21 cellular contexts compared by ENCODE assay signal in the genomic region with DNA sequence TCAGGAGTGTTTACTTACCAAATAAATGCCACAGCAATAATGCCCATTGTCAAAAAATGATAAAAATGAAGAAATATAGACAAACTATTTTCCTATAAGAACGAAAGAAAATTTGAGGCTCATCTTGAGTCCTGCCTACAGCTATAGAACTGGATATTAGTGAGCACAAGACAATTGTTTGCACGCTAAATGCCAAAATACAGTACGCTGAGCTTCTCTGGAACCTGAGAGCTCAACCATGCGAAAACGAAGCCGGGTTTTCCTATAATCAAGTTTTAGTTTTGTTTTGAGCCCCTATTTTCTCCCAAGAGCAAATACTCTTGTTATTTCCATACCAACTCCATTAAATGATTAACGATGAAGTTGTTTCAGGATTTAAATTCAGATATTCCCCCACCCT. TPM values are rescaled to one million over a fixed set of nuclear protein-coding genes. Genes with fewer than 3 reads are reported as not detected.
DNase-seq lines count a peak whose midpoint lies in the region; ATAC-seq, FAIRE-seq and TF ChIP-seq lines count a peak whose summit lies in the region.
"Had no signal": no experiment of that assay in that cellular context is flagged by ENCODE, and none has a peak within 500 bp of the region (broad histone marks: within the 10 kb centered on the region; RNA-seq: fewer than 3 reads in every experiment).

No MANE protein-coding gene starts in this region.

- no peak for TF ChIP-seq POLR2A in K562 (conservative IDR thresholded peaks at IDR 0.05)

- no peak for TF ChIP-seq RAD21 in K562 (CRISPR knock-in tag; conservative IDR thresholded peaks at IDR 0.05 in 1 of 2, IDR thresholded peaks at IDR 0.05 in 1 of 2)

- no peak overlapping the region for H3K27ac ChIP-seq in K562 (ENCODE audit: extremely low read depth, low read depth, low read length)
- H3K27ac ChIP-seq in upper lobe of right lung = no peak overlapping the region
- H3K27ac ChIP-seq: A549, BLaER1, C4-2B had no signal

- ATAC-seq in K562 (no peak), upper lobe of right lung (no peak), GM21529 (IDR thresholded peaks at IDR 0.05; ENCODE audit: unreplicated experiment) (no peak)
- ATAC-seq: A549; CD8-positive, alpha-beta T cell had no signal

- no peak overlapping the region for H3K4me3 Mint-ChIP-seq in nephron progenitor cell
- H3K4me3 Mint-ChIP-seq: B cell; CD4-positive, CD25-positive, alpha-beta regulatory T cell; CD8-positive, alpha-beta T cell had no signal

- TF ChIP-seq CTCF in K562 (IDR thresholded peaks at IDR 0.05 in 2 of 3, conservative IDR thresholded peaks at IDR 0.05 in 1 of 3; ENCODE audit: insufficient read depth in 2 of 3, low read depth in 1 of 3, low read length in 3 of 3) = no peak
- TF ChIP-seq CTCF in nephron progenitor cell (IDR thresholded peaks at IDR 0.05) = no peak
- TF ChIP-seq CTCF in upper lobe of right lung (IDR thresholded peaks at IDR 0.05) = no peak

- H3K36me3 ChIP-seq in K562 (ENCODE audit: control insufficient read depth, insufficient read depth, low read length) = no peaks in the 10 kb centered on the region
- H3K36me3 ChIP-seq in upper lobe of right lung = no peaks in the 10 kb centered on the region
- H3K36me3 ChIP-seq: BLaER1 had no signal

- H3K4me1 Mint-ChIP-seq in nephron progenitor cell = peaks cover 32% of the 10 kb centered on the region
- H3K4me1 Mint-ChIP-seq: B cell; CD4-positive, CD25-positive, alpha-beta regulatory T cell had no signal

- H3K4me1 ChIP-seq in K562 (replicated peaks in 1 of 2; ENCODE audit: control insufficient read depth in 2 of 2, insufficient read depth in 2 of 2, low read length in 2 of 2) (no peaks in the 10 kb centered on the region), upper lobe of right lung (no peaks in the 10 kb centered on the region)
- H3K4me1 ChIP-seq: Caco-2 had no signal

- H3K4me3 ChIP-seq in K562 = no peak overlapping the region
- H3K4me3 ChIP-seq in upper lobe of right lung = no peak overlapping the region
- H3K4me3 ChIP-seq: A549, BLaER1, GM12878 had no signal

- H3K9me1 ChIP-seq in K562 (ENCODE audit: control insufficient read depth, insufficient read depth, low read length) = no peaks in the 10 kb centered on the region

- POLR2A ChIA-PET in K562 (lab: Yijun Ruan, JAX) = no interaction called here

- H3K27ac Mint-ChIP-seq in nephron progenitor cell = peak overlapping the region; percentile 66
- H3K27ac Mint-ChIP-seq: B cell; CD8-positive, alpha-beta T cell had no signal

- H3K9ac ChIP-seq in K562 (ENCODE audit: insufficient read depth in 1 of 2, low read depth in 2 of 2, low read length in 2 of 2) = no peak overlapping the region
- H3K9ac ChIP-seq: BLaER1 had no signal

- no peak overlapping the region for H2AFZ ChIP-seq in K562 (ENCODE audit: low read depth, low read length)

- H3K79me2 ChIP-seq in K562 (ENCODE audit: control insufficient read depth, insufficient read depth, low read length) = no peaks in the 10 kb centered on the region

- H3K9me3 ChIP-seq in K562 (replicated peaks; ENCODE audit: control insufficient read depth, insufficient read depth, low read depth, low read length) (no peaks in the 10 kb centered on the region), upper lobe of right lung (no peaks in the 10 kb centered on the region)
- H3K9me3 ChIP-seq: A549, BLaER1, Caco-2 had no signal

- peaks cover 4% of the 10 kb centered on the region for H3K9me3 Mint-ChIP-seq in nephron progenitor cell
- H3K9me3 Mint-ChIP-seq: CD8-positive, alpha-beta T cell had no signal

- H4K20me1 ChIP-seq in K562 (replicated peaks; ENCODE audit: control insufficient read depth, insufficient read depth, low read length) = no peaks in the 10 kb centered on the region; the same call in 1 of the 2 replicates
- H4K20me1 ChIP-seq: BLaER1 had no signal

- WGBS in K562 (ENCODE audit: insufficient coverage, low coverage, missing lambda C conversion rate) = 1% methylated on average over 7 of the region's 7 CpGs

- peak; percentile 39 for FAIRE-seq in GM18507 (lab: Jason Lieb, UNC)
- FAIRE-seq in K562 (lab: Jason Lieb, UNC) = no peak
- FAIRE-seq: A549, G401.6, GM12878 had no signal

- BruUV-seq in K562 (replicated peaks; lab: Mats Ljungman, UMichigan) = no TSS peak

- peaks cover 64 to 70% of the 10 kb centered on the region in 2 experiments for H3K27me3 ChIP-seq in K562 (ENCODE audit: control insufficient read depth in 2 of 2, insufficient read depth in 2 of 2, low read length in 2 of 2)
- no peaks in the 10 kb centered on the region for H3K27me3 ChIP-seq in upper lobe of right lung
- H3K27me3 ChIP-seq: BLaER1 had no signal

- TF ChIP-seq EP300 in K562 (IDR thresholded peaks at IDR 0.05; ENCODE audit: low read length) = no peak

- DNase-seq in GM18507 (ENCODE audit: extremely low spot score, insufficient read length, low read depth) (no peak), K562 (ENCODE audit: extremely low read depth in 1 of 4, low spot score in 3 of 4) (no peak), nephron progenitor cell (no peak), upper lobe of right lung (no peak), pons (ENCODE audit: low spot score) (no peak)
- DNase-seq: 8988T; Caco-2; CD4-positive, CD25-positive, alpha-beta regulatory T cell; CD8-positive, alpha-beta T cell; DMS153; DND-41; GOT3; H7; HCEC 1CT had no signal

- H3K4me2 ChIP-seq in K562 (ENCODE audit: insufficient read depth, low read length) = no peak overlapping the region
- H3K4me2 ChIP-seq: A549, BLaER1 had no signal

- CTCF ChIA-PET in K562 (lab: Yijun Ruan, JAX; ENCODE audit: low intra/inter-chr PET ratio) = no interaction called here

- in situ Hi-C loops in K562 (cut with MboI) = no loop called here

- no peaks in the 10 kb centered on the region for H3K36me3 Mint-ChIP-seq in nephron progenitor cell (ENCODE audit: low read depth)
- H3K36me3 Mint-ChIP-seq: CD4-positive, CD25-positive, alpha-beta regulatory T cell; CD8-positive, alpha-beta T cell had no signal

- H3K27me3 Mint-ChIP-seq in nephron progenitor cell (ENCODE audit: low read depth, poor library complexity) = peaks cover 19% of the 10 kb centered on the region

- intact Hi-C loops in K562 (cut with micrococcal nuclease) (loop anchor here (5.0 kb wide), 1 partner anchor 128 kb away; no protein-coding TSS in a partner anchor), upper lobe of right lung (cut with DNase I) (no loop called here)

TF ChIP-seq in K562, 482 proteins besides CTCF, POLR2A, EP300 and RAD21 (continues in another document):
- peak; percentile 17; the same call in 1 of the 2 replicates for TF ChIP-seq BMI1 (IDR thresholded peaks at IDR 0.05; ENCODE audit: low read length)
- peak; percentile 48 for TF ChIP-seq ZFP36 (IDR thresholded peaks at IDR 0.05; ENCODE audit: low read depth, low read length, partially characterized antibody)
- no peak for TF ChIP-seq SMAD3 (CRISPR knock-in tag; conservative IDR thresholded peaks at IDR 0.05)
- peak; percentile 94 for TF ChIP-seq CBX2 (IDR thresholded peaks at IDR 0.05; ENCODE audit: insufficient read depth, low read length, poor library complexity, severe bottlenecking)
- TF ChIP-seq PCBP2 (IDR thresholded peaks at IDR 0.05; ENCODE audit: low read depth, low read length, poor library complexity, severe bottlenecking) = no peak
- TF ChIP-seq CBX8 (IDR thresholded peaks at IDR 0.05; ENCODE audit: borderline replicate concordance, extremely low read depth, low read depth, low read length, poor library complexity, severe bottlenecking) = peak; percentile 99

RNA-seq across cellular contexts. Expression of a gene that starts 42.0 kb away (rescaled TPM):
- 9.4 and 42.2 TPM in 2 replicates for total RNA-seq in K562 (2011; cell fraction: chromatin; rRNA removed; ENCODE audit: low replicate concordance)
- 6.0 and 8.4 TPM in 2 replicates for total RNA-seq in K562 (2011; cell fraction: nucleolus; rRNA removed)
- 19.9 and 28.9 TPM in 2 replicates for total RNA-seq in K562 (2011; cell fraction: nucleoplasm; rRNA removed)
- total RNA-seq in K562 (2014; rRNA removed) (7.8 and 8.2 TPM in 2 replicates), K562 (2014; rRNA removed; fragmentation: Illumina TruSeq; extraction: Trizol) (13.6 and 14.4 TPM in 2 replicates), K562 (2015; rRNA removed; fragmentation: Illumina TruSeq; extraction: Trizol) (10.7 and 11.2 TPM in 2 replicates), K562 (2021) (10.3 and 10.5 TPM in 2 replicates), upper lobe of right lung (9.1 TPM)
- polyA plus RNA-seq in K562 (2011; rRNA removed) (15.9 and 18.4 TPM in 2 replicates), K562 (2014; fragmentation: Illumina TruSeq; extraction: Trizol) (6.9 and 9.5 TPM in 2 replicates), K562 (2014; fragmentation: Nextera tagmentation; extraction: Ambion mirVana) (1 to 10 TPM; 3.6 to 4.3 TPM), K562 (2014; rRNA removed) (6.0 and 8.2 TPM in 2 replicates)
- 2.7 and 11.3 TPM in 2 replicates for polyA plus RNA-seq in K562 (2011; cell fraction: cytosol; rRNA removed)
- polyA plus RNA-seq in K562 (2011; cell fraction: nucleus; rRNA removed) = 8.0 and 22.9 TPM in 2 replicates
- 6.5 and 7.3 TPM in 2 replicates for polyA plus RNA-seq in K562 (2012)
- 22.1 and 31.4 TPM in 2 replicates for polyA minus RNA-seq in K562 (2011; rRNA and poly(A)+ RNA removed)
- 12.0 and 16.3 TPM in 2 replicates for polyA minus RNA-seq in K562 (2011; cell fraction: cytosol; rRNA and poly(A)+ RNA removed)
- polyA minus RNA-seq in K562 (2011; cell fraction: nucleus; rRNA and poly(A)+ RNA removed) = 5.0 and 16.2 TPM in 2 replicates

RNA-seq across cellular contexts. Expression of a gene that starts 49.1 kb away (rescaled TPM):
- total RNA-seq in K562 (2011; cell fraction: chromatin; rRNA removed; ENCODE audit: low replicate concordance) = not detected in 2 replicates
- not detected in 2 replicates for total RNA-seq in K562 (2011; cell fraction: nucleolus; rRNA removed)
- total RNA-seq in K562 (2011; cell fraction: nucleoplasm; rRNA removed) = not detected in 2 replicates
- total RNA-seq in K562 (2014; rRNA removed) (0.36 TPM in 1 of 2 replicates, not detected in the other), K562 (2014; rRNA removed; fragmentation: Illumina TruSeq; extraction: Trizol) (not detected in 2 replicates), K562 (2015; rRNA removed; fragmentation: Illumina TruSeq; extraction: Trizol) (0.15 TPM in 1 of 2 replicates, not detected in the other), K562 (2021) (not detected in 2 replicates), upper lobe of right lung (not detected)
- polyA plus RNA-seq in K562 (2011; rRNA removed) (0.07 TPM in 1 of 2 replicates, not detected in the other), K562 (2014; fragmentation: Illumina TruSeq; extraction: Trizol) (0.07 TPM in 1 of 2 replicates, not detected in the other), K562 (2014; fragmentation: Nextera tagmentation; extraction: Ambion mirVana) (not detected), K562 (2014; rRNA removed) (not detected in 2 replicates)
- polyA plus RNA-seq in K562 (2011; cell fraction: cytosol; rRNA removed) = 0.16 TPM in 1 of 2 replicates, not detected in the other
- 0.11 and 0.18 TPM in 2 replicates for polyA plus RNA-seq in K562 (2011; cell fraction: nucleus; rRNA removed)
- 0.08 and 0.14 TPM in 2 replicates for polyA plus RNA-seq in K562 (2012)
- not detected in 2 replicates for polyA minus RNA-seq in K562 (2011; rRNA and poly(A)+ RNA removed)
- polyA minus RNA-seq in K562 (2011; cell fraction: cytosol; rRNA and poly(A)+ RNA removed) = not detected in 2 replicates
- polyA minus RNA-seq in K562 (2011; cell fraction: nucleus; rRNA and poly(A)+ RNA removed) = not detected in 2 replicates
- total RNA-seq: B cell; CD4-positive, CD25-positive, alpha-beta regulatory T cell; CD8-positive, alpha-beta T cell; GM12878 had no signal
- polyA plus RNA-seq: CD4-positive, CD25-positive, alpha-beta regulatory T cell had no signal
